Comparison of ENCODE assay signal across 24 cellular contexts in the genomic region with DNA sequence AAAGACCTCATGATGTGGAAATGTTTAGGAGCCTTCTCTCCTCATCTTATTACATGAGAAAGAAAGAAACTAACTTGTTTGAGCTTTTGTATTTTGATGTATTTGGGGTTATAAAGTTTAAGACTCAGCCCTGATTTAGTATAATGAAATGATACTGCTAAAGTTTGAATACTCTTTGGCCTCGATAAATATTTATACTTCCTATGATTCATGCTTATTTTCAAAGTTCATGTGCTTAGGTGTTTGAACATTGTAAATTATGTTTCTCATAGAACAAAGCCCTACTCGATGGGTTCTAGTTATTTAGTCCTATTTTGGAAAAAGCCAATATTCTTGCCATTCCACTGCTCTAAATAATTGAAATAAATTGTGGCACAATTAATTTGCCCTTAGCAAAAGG.
"Had no signal": no experiment of that assay in that cellular context is flagged by ENCODE, and none has a peak within 500 bp of the region (broad histone marks: within the 10 kb centered on the region; RNA-seq: fewer than 3 reads in every experiment).

No MANE protein-coding gene starts in this region.

- H3K9me3 ChIP-seq: colonic mucosa, esophagus squamous epithelium, gastrocnemius medialis, gastroesophageal sphincter had no signal

- H3K27me3 ChIP-seq: colonic mucosa, dorsolateral prefrontal cortex, esophagus muscularis mucosa, esophagus squamous epithelium, foreskin keratinocyte, gastrocnemius medialis, gastroesophageal sphincter, heart left ventricle, heart right ventricle had no signal

- H3K36me3 ChIP-seq: colonic mucosa, esophagus muscularis mucosa, esophagus squamous epithelium, gastrocnemius medialis, gastroesophageal sphincter, heart left ventricle, heart right ventricle had no signal

- H3K4me3 ChIP-seq: colonic mucosa, coronary artery, dorsolateral prefrontal cortex, esophagus muscularis mucosa, esophagus squamous epithelium, gastrocnemius medialis, gastroesophageal sphincter, heart left ventricle, heart right ventricle had no signal

- ATAC-seq: effector memory CD8-positive, alpha-beta T cell; esophagus mucosa; foreskin keratinocyte; gastrocnemius medialis; gastroesophageal sphincter; heart left ventricle; heart right ventricle had no signal

- H3K4me1 ChIP-seq: colonic mucosa, esophagus muscularis mucosa, esophagus squamous epithelium, foreskin keratinocyte, gastrocnemius medialis, gastroesophageal sphincter, heart left ventricle, heart right ventricle had no signal

- DNase-seq: colonic mucosa; cortex of kidney; dermis blood vessel endothelial cell; dorsolateral prefrontal cortex; effector CD4-positive, alpha-beta T cell; effector CD8-positive, alpha-beta T cell; effector memory CD4-positive, alpha-beta T cell; effector memory CD8-positive, alpha-beta T cell; endodermal cell; erythroblast; esophagus squamous epithelium; foreskin fibroblast; foreskin keratinocyte; foreskin melanocyte; gastrocnemius medialis; glutamatergic neuron; head of caudate nucleus; heart left ventricle; heart right ventricle had no signal

- H3K27ac ChIP-seq: colonic mucosa, coronary artery, dorsolateral prefrontal cortex, epithelial cell of prostate, esophagus muscularis mucosa, esophagus squamous epithelium, foreskin keratinocyte, gastrocnemius medialis, gastroesophageal sphincter, heart left ventricle, heart right ventricle had no signal
